ENCODE assay signal across 10 cellular contexts in genomic region chr7:50781371-50781770, GRCh38. TPM values are rescaled to one million over a fixed set of nuclear protein-coding genes. Genes with fewer than 3 reads are reported as not detected.
DNase-seq lines count a peak whose midpoint lies in the region; ATAC-seq and TF ChIP-seq lines count a peak whose summit lies in the region.
"Had no signal": no experiment of that assay in that cellular context is flagged by ENCODE, and none has a peak within 500 bp of the region (broad histone marks: within the 10 kb centered on the region; RNA-seq: fewer than 3 reads in every experiment).

No MANE protein-coding gene starts in this region.

- H3K4me1 Mint-ChIP-seq in activated CD8-positive, alpha-beta memory T cell treated with anti-CD3 and anti-CD28 coated beads, Interleukin-2, amount 10 ng/mL, durations not matched to agents 7 days and 5 days: peaks cover 8% of the 10 kb centered on the region
- H3K4me1 Mint-ChIP-seq in activated T-cell treated with anti-CD3 and anti-CD28 coated beads, Interleukin-2, amount 50 U/mL, for 24 hours (ENCODE audit: low read depth): peaks cover 23% of the 10 kb centered on the region
- peaks cover 37% of the 10 kb centered on the region for H3K4me1 Mint-ChIP-seq in glutamatergic neuron (ENCODE audit: low read depth, unreplicated experiment)

- H3K9me3 Mint-ChIP-seq in activated CD8-positive, alpha-beta memory T cell treated with anti-CD3 and anti-CD28 coated beads, Interleukin-2, amount 10 ng/mL, durations not matched to agents 7 days and 5 days (ENCODE audit: low read depth): peaks cover 2% of the 10 kb centered on the region
- no peaks in the 10 kb centered on the region for H3K9me3 Mint-ChIP-seq in activated T-cell treated with anti-CD3 and anti-CD28 coated beads, Interleukin-2, amount 50 U/mL, for 24 hours
- peaks cover 10% of the 10 kb centered on the region for H3K9me3 Mint-ChIP-seq in glutamatergic neuron (ENCODE audit: unreplicated experiment)

- H3K36me3 Mint-ChIP-seq in activated CD8-positive, alpha-beta memory T cell treated with anti-CD3 and anti-CD28 coated beads, Interleukin-2, amount 10 ng/mL, durations not matched to agents 7 days and 5 days: peaks cover 1% of the 10 kb centered on the region
- H3K36me3 Mint-ChIP-seq in activated T-cell treated with anti-CD3 and anti-CD28 coated beads, Interleukin-2, amount 50 U/mL, for 24 hours (ENCODE audit: low read depth): no peaks in the 10 kb centered on the region
- H3K36me3 Mint-ChIP-seq in glutamatergic neuron (ENCODE audit: unreplicated experiment): peaks cover 11% of the 10 kb centered on the region

- peak; percentile 27 for DNase-seq in activated CD8-positive, alpha-beta memory T cell treated with anti-CD3 and anti-CD28 coated beads, Interleukin-2, amount 50 U/mL, for 4 hours
- DNase-seq in activated CD8-positive, alpha-beta memory T cell treated with anti-CD3 and anti-CD28 coated beads, Interleukin-2, amount 10 ng/mL, durations not matched to agents 7 days and 5 days: no peak
- peak; percentile 52 for DNase-seq in activated T-cell treated with anti-CD3 and anti-CD28 coated beads, Interleukin-2, amount 50 U/mL, for 24 hours
- DNase-seq in glutamatergic neuron (no peak), RPMI8226 (no peak), ecto neural progenitor cell (ENCODE audit: low spot score) (no peak), NCI-H1092 treated with DMSO at 0.1 percent for 48 hours (lab: John Stamatoyannopoulos, UW) (no peak)
- DNase-seq in stimulated activated CD8-positive, alpha-beta memory T cell treated with anti-CD3 and anti-CD28 coated beads, Interleukin-4, amount 100 ng/mL, for 48 hours: peak; percentile 34
- DNase-seq: NCI-H1092, SJCRH30 had no signal

- peaks cover 59% of the 10 kb centered on the region for H3K27me3 Mint-ChIP-seq in activated CD8-positive, alpha-beta memory T cell treated with anti-CD3 and anti-CD28 coated beads, Interleukin-2, amount 10 ng/mL, durations not matched to agents 7 days and 5 days
- peaks cover 26% of the 10 kb centered on the region for H3K27me3 Mint-ChIP-seq in activated T-cell treated with anti-CD3 and anti-CD28 coated beads, Interleukin-2, amount 50 U/mL, for 24 hours
- peaks cover 12% of the 10 kb centered on the region for H3K27me3 Mint-ChIP-seq in glutamatergic neuron (ENCODE audit: unreplicated experiment)

- H3K4me3 Mint-ChIP-seq in activated CD8-positive, alpha-beta memory T cell treated with anti-CD3 and anti-CD28 coated beads, Interleukin-2, amount 10 ng/mL, durations not matched to agents 7 days and 5 days: no peak overlapping the region
- H3K4me3 Mint-ChIP-seq in activated T-cell treated with anti-CD3 and anti-CD28 coated beads, Interleukin-2, amount 50 U/mL, for 24 hours: peak overlapping the region; percentile 64
- peak overlapping the region; percentile 91 for H3K4me3 Mint-ChIP-seq in glutamatergic neuron (ENCODE audit: unreplicated experiment)

- CTCF ChIA-PET in activated CD8-positive, alpha-beta memory T cell treated with anti-CD3 and anti-CD28 coated beads, Interleukin-2, amount 10 ng/mL, durations not matched to agents 7 days and 5 days (lab: Charles Lee): no interaction called here

- ATAC-seq in activated CD8-positive, alpha-beta memory T cell treated with anti-CD3 and anti-CD28 coated beads, Interleukin-2, amount 10 ng/mL, durations not matched to agents 7 days and 5 days: no peak

- H3K27ac Mint-ChIP-seq in activated CD8-positive, alpha-beta memory T cell treated with anti-CD3 and anti-CD28 coated beads, Interleukin-2, amount 10 ng/mL, durations not matched to agents 7 days and 5 days: no peak overlapping the region
- H3K27ac Mint-ChIP-seq in activated T-cell treated with anti-CD3 and anti-CD28 coated beads, Interleukin-2, amount 50 U/mL, for 24 hours: peak overlapping the region; percentile 15
- H3K27ac Mint-ChIP-seq in glutamatergic neuron (ENCODE audit: unreplicated experiment): peak overlapping the region; percentile 71

- TF ChIP-seq CTCF in glutamatergic neuron (IDR thresholded peaks at IDR 0.05; ENCODE audit: partially characterized antibody, unreplicated experiment): no peak

RNA-seq across cellular contexts. Expression of gene GRB10, which starts 1.3 kb away (rescaled TPM):
- total RNA-seq in activated CD8-positive, alpha-beta memory T cell treated with anti-CD3 and anti-CD28 coated beads, Interleukin-2, amount 10 ng/mL, durations not matched to agents 7 days and 5 days: 1 to 10 TPM; 3.9 TPM
- total RNA-seq in glutamatergic neuron (ENCODE audit: unreplicated experiment): 182 TPM

Comparison
In these comparisons a context has a peak if more than half of its experiments do, and no peak if none do; other contexts are left out.
1. DNase-seq: peak in activated CD8-positive, alpha-beta memory T cell treated with anti-CD3 and anti-CD28 coated beads, Interleukin-2, amount 50 U/mL, for 4 hours (single experiment), activated T-cell treated with anti-CD3 and anti-CD28 coated beads, Interleukin-2, amount 50 U/mL, for 24 hours (single experiment) and stimulated activated CD8-positive, alpha-beta memory T cell treated with anti-CD3 and anti-CD28 coated beads, Interleukin-4, amount 100 ng/mL, for 48 hours (single experiment); none in activated CD8-positive, alpha-beta memory T cell treated with anti-CD3 and anti-CD28 coated beads, Interleukin-2, amount 10 ng/mL, durations not matched to agents 7 days and 5 days (single experiment), glutamatergic neuron (single experiment), RPMI8226 (single experiment), ecto neural progenitor cell (single experiment) and NCI-H1092 treated with DMSO at 0.1 percent for 48 hours (single experiment).
2. RNA of gene GRB10, which starts 1.3 kb away (total RNA-seq): 182 TPM in glutamatergic neuron (single experiment); 3.9 TPM in activated CD8-positive, alpha-beta memory T cell treated with anti-CD3 and anti-CD28 coated beads, Interleukin-2, amount 10 ng/mL, durations not matched to agents 7 days and 5 days; every median in the first group is over 10 times any median in the second.